ENCODE assay signal across 8 cellular contexts in the genomic region with DNA sequence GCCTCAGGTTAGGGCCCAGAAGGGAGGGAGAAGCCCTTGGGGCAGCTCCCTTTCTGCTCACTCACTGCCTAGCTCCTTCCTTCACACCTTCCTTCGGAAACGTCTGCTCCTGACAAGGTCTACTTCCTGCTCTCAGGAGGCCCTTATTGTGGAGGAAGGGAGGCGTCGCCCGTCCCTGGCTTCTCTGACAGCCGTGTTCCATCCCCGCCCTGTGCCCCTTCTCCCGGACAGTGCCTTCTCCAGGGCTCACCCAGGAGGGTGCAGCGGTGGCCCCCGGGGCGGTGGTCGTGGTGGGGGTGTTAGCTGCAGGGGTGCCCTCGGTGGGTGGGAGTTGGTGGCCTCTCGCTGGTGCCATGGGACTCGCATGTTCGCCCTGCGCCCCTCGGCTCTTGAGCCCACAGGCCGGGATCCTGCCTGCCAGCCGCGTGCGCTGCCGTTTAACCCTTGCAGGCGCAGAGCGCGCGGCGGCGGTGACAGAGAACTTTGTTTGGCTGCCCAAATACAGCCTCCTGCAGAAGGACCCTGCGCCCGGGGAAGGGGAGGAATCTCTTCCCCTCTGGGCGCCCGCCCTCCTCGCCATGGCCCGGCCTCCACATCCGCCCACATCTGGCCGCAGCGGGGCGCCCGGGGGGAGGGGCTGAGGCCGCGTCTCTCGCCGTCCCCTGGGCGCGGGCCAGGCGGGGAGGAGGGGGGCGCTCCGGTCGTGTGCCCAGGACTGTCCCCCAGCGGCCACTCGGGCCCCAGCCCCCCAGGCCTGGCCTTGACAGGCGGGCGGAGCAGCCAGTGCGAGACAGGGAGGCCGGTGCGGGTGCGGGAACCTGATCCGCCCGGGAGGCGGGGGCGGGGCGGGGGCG.
A peak's percentile ranks its signal among the peaks of the same experiment; 100 is the strongest.
DNase-seq lines count a peak whose midpoint lies in the region; ATAC-seq and TF ChIP-seq lines count a peak whose summit lies in the region.

No MANE protein-coding gene starts in this region.

- H3K4me3 ChIP-seq in NT2/D1 (ENCODE audit: insufficient read length, low read depth): peak overlapping the region; percentile 57
- H3K4me3 ChIP-seq in fibroblast of villous mesenchyme (ENCODE audit: low read depth, low read length): peak overlapping the region; percentile 78
- H3K4me3 ChIP-seq in uterus: peak overlapping the region; percentile 69 to 72

- intact Hi-C loops in uterus (cut with DNase I; ENCODE audit: low total_unique reads): no loop called here

- peak; percentile 90 for DNase-seq in GM10266 (ENCODE audit: extremely low spot score)
- no peak for DNase-seq in NT2/D1 (ENCODE audit: low read depth, low spot score)
- DNase-seq in activated effector memory CD4-positive, alpha-beta T cell treated with anti-CD3 and anti-CD28 coated beads, Interleukin-2, amount 50 U/mL, for 16 hours: peak; percentile 87
- peak; percentile 92 for DNase-seq in fibroblast of villous mesenchyme (ENCODE audit: low read depth)
- peak; percentile 86 to 89 for DNase-seq in uterus

- no peaks in the 10 kb centered on the region for H3K36me3 ChIP-seq in NT2/D1 (ENCODE audit: insufficient read depth, insufficient read length, low read length)
- no peaks in the 10 kb centered on the region for H3K36me3 ChIP-seq in uterus

- H3K4me1 ChIP-seq in NT2/D1 (ENCODE audit: insufficient read depth, insufficient read length): peaks cover 47% of the 10 kb centered on the region
- H3K4me1 ChIP-seq in uterus: peaks cover 5 to 34% of the 10 kb centered on the region in 2 donors

- H3K9ac ChIP-seq in NT2/D1 (ENCODE audit: insufficient read length, low read depth): peak overlapping the region; percentile 79

- H3K9me3 ChIP-seq in NT2/D1 (ENCODE audit: insufficient read depth, low read length) (no peaks in the 10 kb centered on the region), uterus (no peaks in the 10 kb centered on the region)

- peak overlapping the region; percentile 86 to 94 (median 94) for H3K27ac Mint-ChIP-seq in nephron

- peak; percentile 50 for ATAC-seq in HG02981 (IDR thresholded peaks at IDR 0.05; ENCODE audit: unreplicated experiment)
- ATAC-seq in GM18873 (IDR thresholded peaks at IDR 0.05; ENCODE audit: low FRiP score, unreplicated experiment): no peak

- no peaks in the 10 kb centered on the region for H3K36me3 Mint-ChIP-seq in nephron (ENCODE audit: low read depth)

- H3K27me3 ChIP-seq in NT2/D1 (ENCODE audit: insufficient read depth, insufficient read length): no peaks in the 10 kb centered on the region
- no peaks in the 10 kb centered on the region for H3K27me3 ChIP-seq in uterus

- peak overlapping the region; percentile 97 to 98 for H3K27ac ChIP-seq in uterus

- H3K27me3 Mint-ChIP-seq in nephron (ENCODE audit: low read depth): no peaks in the 10 kb centered on the region

- H3K9me3 Mint-ChIP-seq in nephron: no peaks in the 10 kb centered on the region

- TF ChIP-seq CTCF in GM10266 (IDR thresholded peaks at IDR 0.05; ENCODE audit: control insufficient read depth, insufficient read depth, low read depth, missing control alignments) (no peak), fibroblast of villous mesenchyme (IDR thresholded peaks at IDR 0.05; ENCODE audit: insufficient read depth, low read depth, low read length) (no peak), nephron (IDR thresholded peaks at IDR 0.05; ENCODE audit: unreplicated experiment in 3 of 3) (no peak), uterus (IDR thresholded peaks at IDR 0.05) (peak in 1 of 4 experiments; percentile 15)

- peaks cover 68% of the 10 kb centered on the region for H3K4me1 Mint-ChIP-seq in nephron

- H3K4me3 Mint-ChIP-seq in nephron: peak overlapping the region; percentile 80 to 88 (median 85)

- peak in 1 of 2 donors; percentile 5 for TF ChIP-seq POLR2A in uterus (IDR thresholded peaks at IDR 0.05)
